In genomic region chr1:235290740-235291502, GRCh38 we compare ENCODE assay signal across 17 cellular contexts. TPM values are rescaled to one million over a fixed set of nuclear protein-coding genes. Genes with fewer than 3 reads are reported as not detected.
DNase-seq lines count a peak whose midpoint lies in the region; ATAC-seq lines count a peak whose summit lies in the region.
"Had no signal": no experiment of that assay in that cellular context is flagged by ENCODE, and none has a peak within 500 bp of the region (broad histone marks: within the 10 kb centered on the region; RNA-seq: fewer than 3 reads in every experiment).

No MANE protein-coding gene starts in this region.

- no peaks in the 10 kb centered on the region for H3K9me3 Mint-ChIP-seq in activated naive CD4-positive, alpha-beta T cell treated with anti-CD3 and anti-CD28 coated beads, Interleukin-2, amount 50 U/mL, for 24 hours
- H3K9me3 Mint-ChIP-seq in activated naive CD4-positive, alpha-beta T cell treated with anti-CD3 and anti-CD28 coated beads for 36 hours = no peaks in the 10 kb centered on the region
- no peaks in the 10 kb centered on the region for H3K9me3 Mint-ChIP-seq in memory B cell

- no peaks in the 10 kb centered on the region for H3K27me3 Mint-ChIP-seq in activated naive CD4-positive, alpha-beta T cell treated with anti-CD3 and anti-CD28 coated beads, Interleukin-2, amount 50 U/mL, for 24 hours
- H3K27me3 Mint-ChIP-seq in activated naive CD4-positive, alpha-beta T cell treated with anti-CD3 and anti-CD28 coated beads for 36 hours (ENCODE audit: low read depth) = no peaks in the 10 kb centered on the region
- no peaks in the 10 kb centered on the region for H3K27me3 Mint-ChIP-seq in memory B cell

- H3K36me3 Mint-ChIP-seq in activated naive CD4-positive, alpha-beta T cell treated with anti-CD3 and anti-CD28 coated beads, Interleukin-2, amount 50 U/mL, for 24 hours = peaks cover 3% of the 10 kb centered on the region
- H3K36me3 Mint-ChIP-seq in activated naive CD4-positive, alpha-beta T cell treated with anti-CD3 and anti-CD28 coated beads for 36 hours (ENCODE audit: low read depth) = no peaks in the 10 kb centered on the region
- H3K36me3 Mint-ChIP-seq in memory B cell = peaks cover 7% of the 10 kb centered on the region

- H3K4me1 Mint-ChIP-seq in activated naive CD4-positive, alpha-beta T cell treated with anti-CD3 and anti-CD28 coated beads, Interleukin-2, amount 50 U/mL, for 24 hours = peaks cover 74% of the 10 kb centered on the region
- peaks cover 66% of the 10 kb centered on the region for H3K4me1 Mint-ChIP-seq in activated naive CD4-positive, alpha-beta T cell treated with anti-CD3 and anti-CD28 coated beads for 36 hours (ENCODE audit: low read depth)
- peaks cover 41% of the 10 kb centered on the region for H3K4me1 Mint-ChIP-seq in memory B cell

- DNase-seq in activated naive CD4-positive, alpha-beta T cell treated with anti-CD3 and anti-CD28 coated beads for 36 hours = no peak
- DNase-seq in NCI-H69 (lab: John Stamatoyannopoulos, UW) (peak; percentile 62), memory B cell (ENCODE audit: low spot score in 2 of 2) (no peak), HT-29 (ENCODE audit: low spot score) (no peak), UCSD-AML1 (lab: John Stamatoyannopoulos, UW; ENCODE audit: unreplicated experiment) (no peak)
- DNase-seq: Caco-2; DMS153; EL; H7; NCI-H1105 treated with DMSO at 0.1 percent for 48 hours; NCI-H2029; NCI-H510A treated with DMSO at 0.1 percent for 48 hours; NK-92 treated with Interleukin-12 subunit alpha and Interleukin-12 subunit beta, amount 100 ng/mL, for 24 hours; RPMI8226; SIG-M5 had no signal

- CTCF ChIA-PET in activated naive CD4-positive, alpha-beta T cell treated with anti-CD3 and anti-CD28 coated beads for 36 hours (lab: Charles Lee) = interaction anchor here (1.1 kb wide), 1 partner anchor 124 kb away, joined by 3 read pairs; no protein-coding TSS in a partner anchor

- H3K27ac Mint-ChIP-seq in activated naive CD4-positive, alpha-beta T cell treated with anti-CD3 and anti-CD28 coated beads, Interleukin-2, amount 50 U/mL, for 24 hours = peak overlapping the region; percentile 80
- H3K27ac Mint-ChIP-seq in activated naive CD4-positive, alpha-beta T cell treated with anti-CD3 and anti-CD28 coated beads for 36 hours = no peak overlapping the region
- H3K27ac Mint-ChIP-seq in memory B cell = no peak overlapping the region

- intact Hi-C loops in activated naive CD4-positive, alpha-beta T cell treated with anti-CD3 and anti-CD28 coated beads for 36 hours (cut with micrococcal nuclease) = no loop called here

- ATAC-seq in memory B cell (ENCODE audit: low read depth) (peak; percentile 26), HG02571 (IDR thresholded peaks at IDR 0.05; ENCODE audit: unreplicated experiment) (no peak)

- H3K4me3 Mint-ChIP-seq in activated naive CD4-positive, alpha-beta T cell treated with anti-CD3 and anti-CD28 coated beads, Interleukin-2, amount 50 U/mL, for 24 hours = no peak overlapping the region
- H3K4me3 Mint-ChIP-seq in activated naive CD4-positive, alpha-beta T cell treated with anti-CD3 and anti-CD28 coated beads for 36 hours = no peak overlapping the region
- no peak overlapping the region for H3K4me3 Mint-ChIP-seq in memory B cell

RNA-seq across cellular contexts. Expression of gene ARID4B, which starts 37.1 kb away (rescaled TPM):
- total RNA-seq in activated naive CD4-positive, alpha-beta T cell treated with anti-CD3 and anti-CD28 coated beads for 36 hours = 10 to 100 TPM; 39.9 to 43.8 TPM
- 30.0 and 34.5 TPM in 2 replicates for total RNA-seq in HT-29 (2014; rRNA removed; shearing (Covaris generic))

RNA-seq across cellular contexts. Expression of gene GGPS1, which starts 37.4 kb away (rescaled TPM):
- 10 to 100 TPM; 35.3 to 36.9 TPM for total RNA-seq in activated naive CD4-positive, alpha-beta T cell treated with anti-CD3 and anti-CD28 coated beads for 36 hours
- 10.0 and 13.6 TPM in 2 replicates for total RNA-seq in HT-29 (2014; rRNA removed; shearing (Covaris generic))
